In the genomic region with DNA sequence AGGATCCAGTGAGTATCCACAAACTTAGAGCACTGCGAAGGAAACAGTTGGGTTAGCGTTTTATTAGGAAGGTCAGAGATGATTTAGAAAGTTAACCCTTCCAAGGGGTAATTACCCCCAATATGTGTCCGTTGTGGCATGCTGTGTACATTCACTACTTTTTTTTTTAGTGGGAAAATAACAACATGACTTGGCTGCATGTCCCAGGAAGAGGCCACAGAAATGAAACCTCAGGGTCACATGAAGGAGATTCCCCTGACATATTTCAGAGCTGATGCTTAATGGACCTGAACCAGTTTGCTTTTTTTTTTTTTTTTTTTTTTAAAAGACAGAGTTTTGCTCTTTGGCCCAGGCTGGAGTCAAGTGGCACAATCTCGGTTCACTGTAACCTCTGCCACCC, we compare ENCODE assay signal across 2 cellular contexts.
TF ChIP-seq lines count a peak whose summit lies in the region.

No MANE protein-coding gene starts in this region.

TF ChIP-seq in SK-N-SH, 30 proteins besides CTCF, POLR2A, EP300 and RAD21 (continued from another document):
- TF ChIP-seq, protein P1, sequence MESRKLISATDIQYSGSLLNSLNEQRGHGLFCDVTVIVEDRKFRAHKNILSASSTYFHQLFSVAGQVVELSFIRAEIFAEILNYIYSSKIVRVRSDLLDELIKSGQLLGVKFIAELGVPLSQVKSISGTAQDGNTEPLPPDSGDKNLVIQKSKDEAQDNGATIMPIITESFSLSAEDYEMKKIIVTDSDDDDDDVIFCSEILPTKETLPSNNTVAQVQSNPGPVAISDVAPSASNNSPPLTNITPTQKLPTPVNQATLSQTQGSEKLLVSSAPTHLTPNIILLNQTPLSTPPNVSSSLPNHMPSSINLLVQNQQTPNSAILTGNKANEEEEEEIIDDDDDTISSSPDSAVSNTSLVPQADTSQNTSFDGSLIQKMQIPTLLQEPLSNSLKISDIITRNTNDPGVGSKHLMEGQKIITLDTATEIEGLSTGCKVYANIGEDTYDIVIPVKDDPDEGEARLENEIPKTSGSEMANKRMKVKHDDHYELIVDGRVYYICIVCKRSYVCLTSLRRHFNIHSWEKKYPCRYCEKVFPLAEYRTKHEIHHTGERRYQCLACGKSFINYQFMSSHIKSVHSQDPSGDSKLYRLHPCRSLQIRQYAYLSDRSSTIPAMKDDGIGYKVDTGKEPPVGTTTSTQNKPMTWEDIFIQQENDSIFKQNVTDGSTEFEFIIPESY (IDR thresholded peaks at IDR 0.05; ENCODE audit: borderline replicate concordance, low read depth), result no peak
- TF ChIP-seq SIN3A (IDR thresholded peaks at IDR 0.05; ENCODE audit: borderline replicate concordance, low read depth, low read length) (no peak), ELF1 (IDR thresholded peaks at IDR 0.05) (no peak), RCOR1 (IDR thresholded peaks at IDR 0.05; ENCODE audit: low read length) (no peak), REST (IDR thresholded peaks at IDR 0.05; ENCODE audit: low read depth, low read length) (no peak), SMC3 (IDR thresholded peaks at IDR 0.05; ENCODE audit: low read depth, low read length) (no peak), NRF1 (IDR thresholded peaks at IDR 0.05; ENCODE audit: low read depth, low read length) (no peak), RXRA (IDR thresholded peaks at IDR 0.05; ENCODE audit: borderline replicate concordance, low read depth) (no peak), JUND (IDR thresholded peaks at IDR 0.05) (no peak), YY1 (IDR thresholded peaks at IDR 0.05; ENCODE audit: low read depth) (no peak), FOXM1 (IDR thresholded peaks at IDR 0.05; ENCODE audit: low read depth) (no peak), RFX5 (IDR thresholded peaks at IDR 0.05; ENCODE audit: low read length) (no peak), FOSL2 (IDR thresholded peaks at IDR 0.05; ENCODE audit: borderline replicate concordance, low read depth) (no peak)
- TF ChIP-seq, protein P2, sequence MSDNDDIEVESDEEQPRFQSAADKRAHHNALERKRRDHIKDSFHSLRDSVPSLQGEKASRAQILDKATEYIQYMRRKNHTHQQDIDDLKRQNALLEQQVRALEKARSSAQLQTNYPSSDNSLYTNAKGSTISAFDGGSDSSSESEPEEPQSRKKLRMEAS (IDR thresholded peaks at IDR 0.05; ENCODE audit: low read depth), result no peak

TF ChIP-seq in SK-N-SH treated with all-trans-retinoic acid at 6 μM for 48 hours, 23 proteins besides CTCF, POLR2A, EP300 and RAD21 (continued from another document):
- TF ChIP-seq, protein P3, sequence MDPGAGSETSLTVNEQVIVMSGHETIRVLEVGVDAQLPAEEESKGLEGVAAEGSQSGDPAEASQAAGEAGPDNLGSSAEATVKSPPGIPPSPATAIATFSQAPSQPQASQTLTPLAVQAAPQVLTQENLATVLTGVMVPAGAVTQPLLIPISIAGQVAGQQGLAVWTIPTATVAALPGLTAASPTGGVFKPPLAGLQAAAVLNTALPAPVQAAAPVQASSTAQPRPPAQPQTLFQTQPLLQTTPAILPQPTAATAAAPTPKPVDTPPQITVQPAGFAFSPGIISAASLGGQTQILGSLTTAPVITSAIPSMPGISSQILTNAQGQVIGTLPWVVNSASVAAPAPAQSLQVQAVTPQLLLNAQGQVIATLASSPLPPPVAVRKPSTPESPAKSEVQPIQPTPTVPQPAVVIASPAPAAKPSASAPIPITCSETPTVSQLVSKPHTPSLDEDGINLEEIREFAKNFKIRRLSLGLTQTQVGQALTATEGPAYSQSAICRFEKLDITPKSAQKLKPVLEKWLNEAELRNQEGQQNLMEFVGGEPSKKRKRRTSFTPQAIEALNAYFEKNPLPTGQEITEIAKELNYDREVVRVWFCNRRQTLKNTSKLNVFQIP (CRISPR knock-in tag; IDR thresholded peaks at IDR 0.05; ENCODE audit: borderline replicate concordance, low read depth), result no peak
- no peak for TF ChIP-seq TCF4 (CRISPR knock-in tag; IDR thresholded peaks at IDR 0.05; ENCODE audit: borderline replicate concordance)
- no peak for TF ChIP-seq ARNTL (CRISPR knock-in tag; IDR thresholded peaks at IDR 0.05; ENCODE audit: borderline replicate concordance, low read depth)
- TF ChIP-seq, protein P4, sequence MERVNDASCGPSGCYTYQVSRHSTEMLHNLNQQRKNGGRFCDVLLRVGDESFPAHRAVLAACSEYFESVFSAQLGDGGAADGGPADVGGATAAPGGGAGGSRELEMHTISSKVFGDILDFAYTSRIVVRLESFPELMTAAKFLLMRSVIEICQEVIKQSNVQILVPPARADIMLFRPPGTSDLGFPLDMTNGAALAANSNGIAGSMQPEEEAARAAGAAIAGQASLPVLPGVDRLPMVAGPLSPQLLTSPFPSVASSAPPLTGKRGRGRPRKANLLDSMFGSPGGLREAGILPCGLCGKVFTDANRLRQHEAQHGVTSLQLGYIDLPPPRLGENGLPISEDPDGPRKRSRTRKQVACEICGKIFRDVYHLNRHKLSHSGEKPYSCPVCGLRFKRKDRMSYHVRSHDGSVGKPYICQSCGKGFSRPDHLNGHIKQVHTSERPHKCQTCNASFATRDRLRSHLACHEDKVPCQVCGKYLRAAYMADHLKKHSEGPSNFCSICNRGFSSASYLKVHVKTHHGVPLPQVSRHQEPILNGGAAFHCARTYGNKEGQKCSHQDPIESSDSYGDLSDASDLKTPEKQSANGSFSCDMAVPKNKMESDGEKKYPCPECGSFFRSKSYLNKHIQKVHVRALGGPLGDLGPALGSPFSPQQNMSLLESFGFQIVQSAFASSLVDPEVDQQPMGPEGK (CRISPR knock-in tag; IDR thresholded peaks at IDR 0.05; ENCODE audit: borderline replicate concordance), result no peak
- no peak for TF ChIP-seq ZNF8 (CRISPR knock-in tag; IDR thresholded peaks at IDR 0.05)
- TF ChIP-seq ZNF70 (CRISPR knock-in tag; IDR thresholded peaks at IDR 0.05), result no peak
- TF ChIP-seq, protein P5, sequence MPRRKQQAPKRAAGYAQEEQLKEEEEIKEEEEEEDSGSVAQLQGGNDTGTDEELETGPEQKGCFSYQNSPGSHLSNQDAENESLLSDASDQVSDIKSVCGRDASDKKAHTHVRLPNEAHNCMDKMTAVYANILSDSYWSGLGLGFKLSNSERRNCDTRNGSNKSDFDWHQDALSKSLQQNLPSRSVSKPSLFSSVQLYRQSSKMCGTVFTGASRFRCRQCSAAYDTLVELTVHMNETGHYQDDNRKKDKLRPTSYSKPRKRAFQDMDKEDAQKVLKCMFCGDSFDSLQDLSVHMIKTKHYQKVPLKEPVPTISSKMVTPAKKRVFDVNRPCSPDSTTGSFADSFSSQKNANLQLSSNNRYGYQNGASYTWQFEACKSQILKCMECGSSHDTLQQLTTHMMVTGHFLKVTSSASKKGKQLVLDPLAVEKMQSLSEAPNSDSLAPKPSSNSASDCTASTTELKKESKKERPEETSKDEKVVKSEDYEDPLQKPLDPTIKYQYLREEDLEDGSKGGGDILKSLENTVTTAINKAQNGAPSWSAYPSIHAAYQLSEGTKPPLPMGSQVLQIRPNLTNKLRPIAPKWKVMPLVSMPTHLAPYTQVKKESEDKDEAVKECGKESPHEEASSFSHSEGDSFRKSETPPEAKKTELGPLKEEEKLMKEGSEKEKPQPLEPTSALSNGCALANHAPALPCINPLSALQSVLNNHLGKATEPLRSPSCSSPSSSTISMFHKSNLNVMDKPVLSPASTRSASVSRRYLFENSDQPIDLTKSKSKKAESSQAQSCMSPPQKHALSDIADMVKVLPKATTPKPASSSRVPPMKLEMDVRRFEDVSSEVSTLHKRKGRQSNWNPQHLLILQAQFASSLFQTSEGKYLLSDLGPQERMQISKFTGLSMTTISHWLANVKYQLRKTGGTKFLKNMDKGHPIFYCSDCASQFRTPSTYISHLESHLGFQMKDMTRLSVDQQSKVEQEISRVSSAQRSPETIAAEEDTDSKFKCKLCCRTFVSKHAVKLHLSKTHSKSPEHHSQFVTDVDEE (CRISPR knock-in tag; IDR thresholded peaks at IDR 0.05), result no peak
- no peak for TF ChIP-seq ZFP3 (CRISPR knock-in tag; IDR thresholded peaks at IDR 0.05)
